ENCODE assay signal across 1 cellular context in genomic region chr1:193727850-193728249, GRCh38.
TF ChIP-seq lines count a peak whose summit lies in the region.

No MANE protein-coding gene starts in this region.

TF ChIP-seq in H1, 55 proteins besides CTCF, POLR2A, EP300 and RAD21:
- TF ChIP-seq CHD7 (IDR thresholded peaks at IDR 0.05; ENCODE audit: insufficient replicate concordance, low read length) (no peak), NANOG (IDR thresholded peaks at IDR 0.05; ENCODE audit: insufficient read depth, low read depth, low read length, poor library complexity, severe bottlenecking) (peak; percentile 85), SP2 (IDR thresholded peaks at IDR 0.05; ENCODE audit: low read length) (no peak), SRF (IDR thresholded peaks at IDR 0.05; ENCODE audit: low read depth, low read length) (no peak)
